ENCODE assay signal across 20 cellular contexts in the genomic region with DNA sequence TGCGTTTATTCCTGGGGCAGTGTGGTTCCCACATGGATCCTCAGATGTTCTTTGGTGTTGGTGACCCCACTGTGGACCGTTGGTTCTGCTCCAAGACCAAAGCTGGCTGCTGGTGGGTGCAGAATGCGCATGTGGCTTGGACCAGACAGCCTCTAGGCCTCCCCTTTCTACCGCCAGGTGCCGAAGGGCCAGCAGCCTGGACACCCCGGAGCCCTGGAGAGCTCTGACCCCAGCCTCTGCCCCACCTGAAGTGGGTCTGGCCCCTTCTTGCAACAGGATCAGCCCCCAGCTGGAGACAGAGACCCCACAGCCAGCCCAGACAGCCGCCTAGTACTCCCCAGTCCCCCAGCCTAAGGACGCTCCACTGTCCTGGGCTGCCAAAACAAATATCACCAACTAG. TPM values are rescaled to one million over a fixed set of nuclear protein-coding genes. Genes with fewer than 3 reads are reported as not detected.
"Had no signal": no experiment of that assay in that cellular context is flagged by ENCODE, and none has a peak within 500 bp of the region (broad histone marks: within the 10 kb centered on the region; RNA-seq: fewer than 3 reads in every experiment).

No MANE protein-coding gene starts in this region.

- H3K4me3 ChIP-seq: cardiac muscle cell, neural progenitor cell, upper lobe of right lung had no signal

- H3K9ac ChIP-seq: neural progenitor cell had no signal

- H3K36me3 ChIP-seq: cardiac muscle cell, neural progenitor cell, upper lobe of right lung had no signal

- H3K27ac Mint-ChIP-seq: activated B cell treated with CpG ODN at 0.5 μM for 24 hours; activated CD4-positive, alpha-beta T cell treated with anti-CD3 and anti-CD28 coated beads for 36 hours; activated T-cell treated with anti-CD3 and anti-CD28 coated beads, Interleukin-2, amount 50 U/mL, for 24 hours; activated T-helper 2 cell treated with anti-CD3 and anti-CD28 coated beads, Interferon-gamma antibody, Interleukin-2, Interleukin-4, amounts not matched to agents 10 μg/mL and 5 μg/mL and 100 μg/mL, durations not matched to agents 14 hours and 24 hours and 36 hours; memory B cell; neural progenitor cell had no signal

- DNase-seq: activated B cell treated with CpG ODN at 0.5 μM for 24 hours; activated CD4-positive, alpha-beta T cell treated with anti-CD3 and anti-CD28 coated beads for 36 hours; activated CD4-positive, alpha-beta T cell treated with anti-CD3 and anti-CD28 coated beads, Interleukin-2, amount 50 U/mL, for 4 hours; activated CD8-positive, alpha-beta memory T cell treated with anti-CD3 and anti-CD28 coated beads for 24 hours; activated CD8-positive, alpha-beta memory T cell treated with anti-CD3 and anti-CD28 coated beads, Interleukin-2, amount 50 U/mL, for 4 hours; activated naive CD4-positive, alpha-beta T cell; activated T-cell treated with anti-CD3 and anti-CD28 coated beads, Interleukin-2, amount 50 U/mL, for 24 hours; cortex of kidney; effector CD4-positive, alpha-beta T cell; left colon; stimulated activated CD4-positive, alpha-beta T cell treated with anti-CD3 and anti-CD28 coated beads, Interleukin-4, amount 100 ng/mL, for 24 hours; T-helper 17 cell; upper lobe of right lung had no signal

- H3K9me3 Mint-ChIP-seq: activated B cell treated with CpG ODN at 0.5 μM for 24 hours; activated T-cell treated with anti-CD3 and anti-CD28 coated beads, Interleukin-2, amount 50 U/mL, for 24 hours; activated T-helper 2 cell treated with anti-CD3 and anti-CD28 coated beads, Interferon-gamma antibody, Interleukin-2, Interleukin-4, amounts not matched to agents 10 μg/mL and 5 μg/mL and 100 μg/mL, durations not matched to agents 14 hours and 24 hours and 36 hours; memory B cell; neural progenitor cell had no signal

- H2AFZ ChIP-seq: neural progenitor cell had no signal

- H3K27ac ChIP-seq: cardiac muscle cell, neural progenitor cell, upper lobe of right lung had no signal

- H3K4me2 ChIP-seq: neural progenitor cell had no signal

- H3K4me3 Mint-ChIP-seq: activated B cell treated with CpG ODN at 0.5 μM for 24 hours; activated CD4-positive, alpha-beta T cell treated with anti-CD3 and anti-CD28 coated beads for 36 hours; activated T-cell treated with anti-CD3 and anti-CD28 coated beads, Interleukin-2, amount 50 U/mL, for 24 hours; memory B cell; neural progenitor cell; T-helper 17 cell had no signal

- H3K9me3 ChIP-seq: upper lobe of right lung had no signal

- ATAC-seq: activated CD4-positive, alpha-beta T cell treated with anti-CD3 and anti-CD28 coated beads for 36 hours; left colon; stimulated activated naive CD8-positive, alpha-beta T cell treated with anti-CD3 and anti-CD28 coated beads, Interleukin-15, Interleukin-2, amounts not matched to agents 100 U/mL and 50 U/mL, for 24 hours; T-helper 17 cell; upper lobe of right lung had no signal

- H3K36me3 Mint-ChIP-seq: memory B cell, neural progenitor cell had no signal

- H3K27me3 ChIP-seq: upper lobe of right lung had no signal

RNA-seq across cellular contexts. Expression of a gene that starts 18.4 kb away (rescaled TPM):
- total RNA-seq: cardiac muscle cell, epithelial cell of proximal tubule, subcutaneous adipose tissue had no signal
